11 cellular contexts compared by ENCODE assay signal in the genomic region with DNA sequence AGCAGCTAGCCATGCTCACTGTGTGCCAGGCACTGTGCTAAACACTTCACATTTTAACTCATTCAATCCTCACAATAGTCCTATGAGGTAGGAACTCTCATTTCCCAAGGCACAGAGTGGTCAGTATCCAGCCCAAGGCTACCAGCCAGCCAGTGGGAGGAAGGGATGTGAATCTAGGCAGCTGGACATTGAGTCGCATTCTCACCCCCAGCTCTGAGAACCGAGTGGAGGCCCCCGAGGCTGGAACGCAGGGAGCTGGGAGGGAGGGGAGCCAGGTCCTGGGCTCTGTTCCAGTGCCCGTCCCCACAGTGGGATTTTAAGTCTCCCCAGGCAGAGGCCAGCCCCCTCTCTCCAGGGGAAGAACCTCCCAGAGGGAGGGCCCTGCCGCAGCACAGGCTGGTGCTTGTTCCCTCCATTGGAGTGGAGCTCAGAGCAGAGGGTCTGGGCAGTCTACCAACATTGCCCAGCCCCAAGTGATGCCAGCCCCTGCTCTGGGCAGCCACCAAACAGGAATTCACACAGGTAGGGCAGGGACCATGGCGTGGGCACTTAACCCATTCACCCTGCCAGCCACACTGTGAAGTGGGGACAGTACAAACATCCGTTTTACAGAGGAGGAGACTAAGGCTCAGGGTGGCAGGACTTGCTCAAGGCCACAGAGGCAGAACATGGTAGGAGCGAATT.
DNase-seq lines count a peak whose midpoint lies in the region; ATAC-seq and TF ChIP-seq lines count a peak whose summit lies in the region.
"Had no signal": no experiment of that assay in that cellular context is flagged by ENCODE, and none has a peak within 500 bp of the region (broad histone marks: within the 10 kb centered on the region; RNA-seq: fewer than 3 reads in every experiment).

No MANE protein-coding gene starts in this region.

- no peaks in the 10 kb centered on the region for H3K9me3 Mint-ChIP-seq in activated CD4-positive, alpha-beta memory T cell treated with anti-CD3 and anti-CD28 coated beads, Interleukin-2, amount 10 ng/mL, durations not matched to agents 7 days and 5 days
- no peaks in the 10 kb centered on the region for H3K9me3 Mint-ChIP-seq in stimulated activated naive CD8-positive, alpha-beta T cell treated with anti-CD3 and anti-CD28 coated beads, Interleukin-15, amount 100 ng/mL, for 72 hours
- H3K9me3 Mint-ChIP-seq: type B pancreatic cell had no signal

- H3K4me1 Mint-ChIP-seq in activated CD4-positive, alpha-beta memory T cell treated with anti-CD3 and anti-CD28 coated beads, Interleukin-2, amount 10 ng/mL, durations not matched to agents 7 days and 5 days = peaks cover 4% of the 10 kb centered on the region
- H3K4me1 Mint-ChIP-seq in stimulated activated naive CD8-positive, alpha-beta T cell treated with anti-CD3 and anti-CD28 coated beads, Interleukin-15, amount 100 ng/mL, for 72 hours = peaks cover 22% of the 10 kb centered on the region

- H3K27ac ChIP-seq in PC-3 (ENCODE audit: low read length) (peak overlapping the region; percentile 93), colonic mucosa (peak overlapping the region; percentile 62), thoracic aorta (peak overlapping the region; percentile 65 to 77)
- H3K27ac ChIP-seq: VCaP had no signal

- H4K20me1 ChIP-seq in PC-3 (ENCODE audit: low read length) = no peaks in the 10 kb centered on the region

- H3K27me3 Mint-ChIP-seq in activated CD4-positive, alpha-beta memory T cell treated with anti-CD3 and anti-CD28 coated beads, Interleukin-2, amount 10 ng/mL, durations not matched to agents 7 days and 5 days = peaks cover 24% of the 10 kb centered on the region
- peaks cover 31% of the 10 kb centered on the region for H3K27me3 Mint-ChIP-seq in stimulated activated naive CD8-positive, alpha-beta T cell treated with anti-CD3 and anti-CD28 coated beads, Interleukin-15, amount 100 ng/mL, for 72 hours

- no peaks in the 10 kb centered on the region for H3K27me3 ChIP-seq in PC-3 (ENCODE audit: low read length)
- H3K27me3 ChIP-seq in colonic mucosa = no peaks in the 10 kb centered on the region
- no peaks in the 10 kb centered on the region for H3K27me3 ChIP-seq in thoracic aorta (replicated peaks; ENCODE audit: insufficient read depth)

- BruUV-seq in PC-3 (replicated peaks; lab: Mats Ljungman, UMichigan) = TSS peak; percentile 91

- H3K27ac Mint-ChIP-seq in activated CD4-positive, alpha-beta memory T cell treated with anti-CD3 and anti-CD28 coated beads, Interleukin-2, amount 10 ng/mL, durations not matched to agents 7 days and 5 days = no peak overlapping the region
- H3K27ac Mint-ChIP-seq in stimulated activated naive CD8-positive, alpha-beta T cell treated with anti-CD3 and anti-CD28 coated beads, Interleukin-15, amount 100 ng/mL, for 72 hours = no peak overlapping the region
- H3K27ac Mint-ChIP-seq: type B pancreatic cell had no signal

- H3K9me3 ChIP-seq in PC-3 (ENCODE audit: low read length) (no peaks in the 10 kb centered on the region), colonic mucosa (no peaks in the 10 kb centered on the region), thoracic aorta (no peaks in the 10 kb centered on the region)

- intact Hi-C loops in PC-3 (cut with micrococcal nuclease) (loop anchor here (5.0 kb wide), 2 partner anchors 55 to 100 kb away; no protein-coding TSS in a partner anchor), colonic mucosa (cut with DNase I) (no loop called here)

- peak overlapping the region; percentile 81 for H3K4me2 ChIP-seq in PC-3 (ENCODE audit: low read length)

- H3F3A ChIP-seq in PC-3 (ENCODE audit: low read length, unreplicated experiment) = no peaks in the 10 kb centered on the region

- peak overlapping the region; percentile 57; the same call in 1 of the 2 replicates for H3K4me3 ChIP-seq in PC-3 (ENCODE audit: low read length)
- H3K4me3 ChIP-seq in colonic mucosa = no peak overlapping the region
- peak overlapping the region; percentile 60 for H3K4me3 ChIP-seq in thoracic aorta

- H3K4me3 Mint-ChIP-seq in activated CD4-positive, alpha-beta memory T cell treated with anti-CD3 and anti-CD28 coated beads, Interleukin-2, amount 10 ng/mL, durations not matched to agents 7 days and 5 days = no peak overlapping the region
- H3K4me3 Mint-ChIP-seq in stimulated activated naive CD8-positive, alpha-beta T cell treated with anti-CD3 and anti-CD28 coated beads, Interleukin-15, amount 100 ng/mL, for 72 hours = no peak overlapping the region

- TF ChIP-seq CTCF in PC-3 (conservative IDR thresholded peaks at IDR 0.05; ENCODE audit: low read depth, low read length) (no peak), colonic mucosa (IDR thresholded peaks at IDR 0.05) (no peak), thoracic aorta (IDR thresholded peaks at IDR 0.05) (no peak)

- H3K36me3 ChIP-seq in PC-3 (ENCODE audit: low read depth, low read length) (no peaks in the 10 kb centered on the region), colonic mucosa (no peaks in the 10 kb centered on the region), thoracic aorta (no peaks in the 10 kb centered on the region)

- peaks cover 25% of the 10 kb centered on the region for H3K4me1 ChIP-seq in PC-3 (ENCODE audit: insufficient read depth, low read length)
- no peaks in the 10 kb centered on the region for H3K4me1 ChIP-seq in colonic mucosa
- peaks cover 16 to 26% of the 10 kb centered on the region in 2 donors for H3K4me1 ChIP-seq in thoracic aorta (ENCODE audit: control insufficient read depth in 1 of 2, low read depth in 2 of 2)

- CTCF ChIA-PET in PC-3 (lab: Charles Lee) = interaction anchor here (0.9 to 1.5 kb wide), 2 partner anchors 38 to 201 kb away, joined by 3 to 4 read pairs; no protein-coding TSS in a partner anchor
- CTCF ChIA-PET in activated CD4-positive, alpha-beta memory T cell treated with anti-CD3 and anti-CD28 coated beads, Interleukin-2, amount 10 ng/mL, durations not matched to agents 7 days and 5 days (lab: Charles Lee) = no interaction called here

- no peaks in the 10 kb centered on the region for H3K9me2 ChIP-seq in PC-3 (replicated peaks; ENCODE audit: low read length)

- POLR2A ChIA-PET in PC-3 (lab: Charles Lee; ENCODE audit: unreplicated experiment) = no interaction called here
- POLR2A ChIA-PET in activated CD4-positive, alpha-beta memory T cell treated with anti-CD3 and anti-CD28 coated beads, Interleukin-2, amount 10 ng/mL, durations not matched to agents 7 days and 5 days (lab: Charles Lee) = no interaction called here

- ATAC-seq in PC-3 = no peak
- no peak for ATAC-seq in thoracic aorta (ENCODE audit: insufficient number of reproducible peaks, low FRiP score, low read depth)
- no peak for ATAC-seq in stimulated activated naive CD8-positive, alpha-beta T cell treated with anti-CD3 and anti-CD28 coated beads, Interleukin-15, amount 100 ng/mL, for 72 hours

- DNase-seq in PC-3 = no peak
- no peak for DNase-seq in colonic mucosa
- DNase-seq in mesenteric fat pad (ENCODE audit: low spot score) = peak; percentile 80
- DNase-seq in thoracic aorta (ENCODE audit: low spot score) = no peak
- DNase-seq in SIG-M5 (lab: John Stamatoyannopoulos, UW) = no peak
- no peak for DNase-seq in activated CD4-positive, alpha-beta memory T cell treated with anti-CD3 and anti-CD28 coated beads, Interleukin-2, amount 10 ng/mL, durations not matched to agents 7 days and 5 days
- DNase-seq in stimulated activated naive CD8-positive, alpha-beta T cell treated with anti-CD3 and anti-CD28 coated beads, Interleukin-15, amount 100 ng/mL, for 72 hours = no peak
- DNase-seq in activated gamma-delta T cell (lab: John Stamatoyannopoulos, UW) = no peak
- DNase-seq: NCI-H1092 treated with DMSO at 0.1 percent for 48 hours had no signal

- H2AFZ ChIP-seq in PC-3 (ENCODE audit: low read length) = no peak overlapping the region

- H3K36me3 Mint-ChIP-seq in activated CD4-positive, alpha-beta memory T cell treated with anti-CD3 and anti-CD28 coated beads, Interleukin-2, amount 10 ng/mL, durations not matched to agents 7 days and 5 days (ENCODE audit: low read depth) = peaks cover under 1% of the 10 kb centered on the region

- peaks cover 17% of the 10 kb centered on the region for H3K79me2 ChIP-seq in PC-3 (ENCODE audit: low read length)

- H3K9ac ChIP-seq in PC-3 (ENCODE audit: low read length) (peak overlapping the region; percentile 44), colonic mucosa (ENCODE audit: low read depth in 2 of 2, low read length in 2 of 2) (peak overlapping the region in 1 of 2 donors; percentile 23)
